8 cellular contexts compared by ENCODE assay signal in genomic region chr12:49636979-49637378, GRCh38.
A peak's percentile ranks its signal among the peaks of the same experiment; 100 is the strongest.
DNase-seq lines count a peak whose midpoint lies in the region; ATAC-seq and TF ChIP-seq lines count a peak whose summit lies in the region.

No MANE protein-coding gene starts in this region.

- ATAC-seq in GM21367 (IDR thresholded peaks at IDR 0.05; ENCODE audit: unreplicated experiment) (peak; percentile 62), GM21737 (IDR thresholded peaks at IDR 0.05; ENCODE audit: unreplicated experiment) (no peak)

- TF ChIP-seq CTCF in C4-2B (conservative IDR thresholded peaks at IDR 0.05), result peak; percentile 75
- TF ChIP-seq CTCF in choroid plexus epithelial cell (conservative IDR thresholded peaks at IDR 0.05; ENCODE audit: low read depth, low read length), result peak; percentile 89

- H3K27ac ChIP-seq in C4-2B, result no peak overlapping the region
- peak overlapping the region; percentile 69 for H3K27ac ChIP-seq in layer of hippocampus (ENCODE audit: low read depth, low read length)

- peak; percentile 67 for DNase-seq in NCI-H2227 (lab: John Stamatoyannopoulos, UW; ENCODE audit: unreplicated experiment)
- DNase-seq in activated CD4-positive, alpha-beta T cell treated with anti-CD3 and anti-CD28 coated beads for 1 hour, result peak; percentile 35
- DNase-seq in choroid plexus epithelial cell (ENCODE audit: low read depth), result peak; percentile 87
- peak in 2 of 3 donors; percentile 16 to 22 for DNase-seq in stimulated activated CD4-positive, alpha-beta T cell treated with anti-CD3 and anti-CD28 coated beads, TNF-alpha, amount 100 ng/mL, for 1 hour (ENCODE audit: low read depth in 3 of 3, low spot score in 1 of 3)

- peak overlapping the region; percentile 12 for H3K4me3 ChIP-seq in choroid plexus epithelial cell (ENCODE audit: low read depth, low read length)

- H3K27me3 ChIP-seq in layer of hippocampus (ENCODE audit: control insufficient read depth, insufficient read depth, low read length), result no peaks in the 10 kb centered on the region

Comparison
In these comparisons a context has a peak if more than half of its experiments do, and no peak if none do; other contexts are left out.
1. DNase-seq: peak in every context shown above with its lines; median percentile 87 in choroid plexus epithelial cell; 67 in NCI-H2227; 35 in activated CD4-positive, alpha-beta T cell treated with anti-CD3 and anti-CD28 coated beads for 1 hour; 19 in stimulated activated CD4-positive, alpha-beta T cell treated with anti-CD3 and anti-CD28 coated beads, TNF-alpha, amount 100 ng/mL, for 1 hour.